In the genomic region with DNA sequence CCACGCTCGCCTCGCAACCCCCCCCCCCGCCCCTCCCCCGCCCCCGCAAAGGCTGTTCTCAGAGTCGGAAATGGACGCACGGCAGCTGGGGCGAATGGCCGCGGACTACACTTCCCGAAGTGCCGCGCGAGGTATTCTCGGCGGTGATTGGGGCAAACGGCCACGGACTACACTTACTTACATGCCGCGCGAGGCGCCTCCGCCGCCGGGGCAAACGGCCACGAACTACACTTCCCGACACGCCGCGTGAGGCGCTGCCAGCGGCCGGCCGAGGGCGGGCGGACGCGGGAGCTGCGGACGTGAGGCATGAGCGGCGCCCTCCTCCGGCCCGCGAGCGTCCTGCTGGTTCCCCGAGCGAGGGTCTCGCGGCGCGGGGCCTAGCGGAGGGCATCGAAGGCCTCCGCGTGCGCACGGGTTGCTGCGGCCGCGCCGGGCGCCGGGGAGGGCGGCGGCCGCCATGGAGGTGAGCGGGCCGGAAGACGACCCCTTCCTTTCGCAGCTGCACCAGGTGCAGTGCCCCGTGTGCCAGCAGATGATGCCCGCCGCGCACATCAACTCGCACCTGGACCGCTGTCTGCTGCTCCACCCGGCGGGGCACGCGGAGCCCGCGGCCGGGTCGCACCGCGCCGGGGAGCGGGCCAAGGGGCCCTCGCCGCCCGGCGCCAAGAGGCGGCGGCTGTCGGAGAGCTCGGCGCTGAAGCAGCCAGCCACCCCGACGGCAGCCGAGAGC, we compare ENCODE assay signal across 8 cellular contexts.
DNase-seq lines count a peak whose midpoint lies in the region; ATAC-seq lines count a peak whose summit lies in the region.

Gene WRNIP1, plus strand, starts transcription at position 228 of the 730 bp plus-strand sequence. Its CDS starts 230 bp downstream, at position 458.

- peak within 1 kb of the TSS; percentile 85 for H3K4me3 Mint-ChIP-seq in central memory CD8-positive, alpha-beta T cell

- H3K27me3 Mint-ChIP-seq in central memory CD8-positive, alpha-beta T cell, result no peaks in the 10 kb centered on the region

- H3K27ac Mint-ChIP-seq in central memory CD8-positive, alpha-beta T cell (ENCODE audit: low read depth), result peak within 1 kb of the TSS; percentile 98

- H3K4me1 Mint-ChIP-seq in central memory CD8-positive, alpha-beta T cell, result peaks cover 44% of the 10 kb centered on the region

- no peaks in the 10 kb centered on the region for H3K9me3 Mint-ChIP-seq in central memory CD8-positive, alpha-beta T cell

- peak; percentile 84 for ATAC-seq in GM19025 (IDR thresholded peaks at IDR 0.05; ENCODE audit: low read depth, unreplicated experiment)
- ATAC-seq in HG03342 (IDR thresholded peaks at IDR 0.05; ENCODE audit: unreplicated experiment), result peak; percentile 88
- peak; percentile 88 for ATAC-seq in central memory CD8-positive, alpha-beta T cell (replicated peaks; ENCODE audit: extremely low read depth, poor library complexity, severe bottlenecking)

- H3K36me3 Mint-ChIP-seq in central memory CD8-positive, alpha-beta T cell (ENCODE audit: insufficient read depth), result peaks cover 23% of the 10 kb centered on the region

- DNase-seq in AG08396 (ENCODE audit: low spot score) (peak; percentile 98), NCI-H345 treated with DMSO at 0.1 percent for 48 hours (lab: John Stamatoyannopoulos, UW; ENCODE audit: unreplicated experiment) (peak; percentile 33), islet precursor cell (peak; percentile 100)
- peak; percentile 95 for DNase-seq in activated CD4-positive, CD25-positive, alpha-beta regulatory T cell treated with anti-CD3 and anti-CD28 coated beads, Interleukin-2, amount 50 U/mL, for 16 hours (ENCODE audit: low read depth, low spot score)
- peak; percentile 88 to 96 for DNase-seq in central memory CD8-positive, alpha-beta T cell (ENCODE audit: low spot score in 2 of 2)
- DNase-seq in stimulated activated CD4-positive, alpha-beta T cell treated with anti-CD3 and anti-CD28 coated beads, Interleukin-12 subunit alpha, Interleukin-12 subunit beta, amount 100 ng/mL, for 48 hours (ENCODE audit: low read depth in 2 of 3, low spot score in 1 of 3), result peak; percentile 88 to 96 (median 94)

Comparison
In these comparisons a context has a peak if more than half of its experiments do, and no peak if none do; other contexts are left out.
1. Peak in every context shown above with its lines: DNase-seq and ATAC-seq.
2. DNase-seq: peak in every context shown above with its lines; median percentile 100 in islet precursor cell; 98 in AG08396; 95 in activated CD4-positive, CD25-positive, alpha-beta regulatory T cell treated with anti-CD3 and anti-CD28 coated beads, Interleukin-2, amount 50 U/mL, for 16 hours; 94 in stimulated activated CD4-positive, alpha-beta T cell treated with anti-CD3 and anti-CD28 coated beads, Interleukin-12 subunit alpha, Interleukin-12 subunit beta, amount 100 ng/mL, for 48 hours; 92 in central memory CD8-positive, alpha-beta T cell; 33 in NCI-H345 treated with DMSO at 0.1 percent for 48 hours.